ENCODE assay signal across 10 cellular contexts in genomic region chr19:8306235-8307054, GRCh38. TPM values are rescaled to one million over a fixed set of nuclear protein-coding genes. Genes with fewer than 3 reads are reported as not detected.
DNase-seq lines count a peak whose midpoint lies in the region; ATAC-seq and TF ChIP-seq lines count a peak whose summit lies in the region.
"Had no signal": no experiment of that assay in that cellular context is flagged by ENCODE, and none has a peak within 500 bp of the region (broad histone marks: within the 10 kb centered on the region; RNA-seq: fewer than 3 reads in every experiment).

No MANE protein-coding gene starts in this region.

- H2AFZ ChIP-seq in Loucy (ENCODE audit: low read length) = no peak overlapping the region

- TF ChIP-seq POLR2A in breast epithelium (IDR thresholded peaks at IDR 0.05) = no peak

- H3K27ac Mint-ChIP-seq in CD14-positive monocyte = no peak overlapping the region
- H3K27ac Mint-ChIP-seq in natural killer cell treated with Interleukin-12 subunit alpha and Interleukin-12 subunit beta and Interleukin-15 and Interleukin-18, amount 100 ng/mL, for 72 hours = peak overlapping the region; percentile 68 to 86

- H3K79me2 ChIP-seq in Loucy (ENCODE audit: insufficient read depth, low read length) = peaks cover 51% of the 10 kb centered on the region

- no peak for ATAC-seq in natural killer cell treated with Interleukin-12 subunit alpha and Interleukin-12 subunit beta and Interleukin-15 and Interleukin-18, amount 100 ng/mL, for 72 hours
- ATAC-seq in GM21447 (IDR thresholded peaks at IDR 0.05; ENCODE audit: unreplicated experiment) (no peak), HG03135 (IDR thresholded peaks at IDR 0.05; ENCODE audit: unreplicated experiment) (no peak)

- H3K36me3 ChIP-seq in Loucy (ENCODE audit: insufficient read depth, low read length) = peaks cover 11% of the 10 kb centered on the region; the same call in 1 of the 2 replicates
- H3K36me3 ChIP-seq in breast epithelium = no peaks in the 10 kb centered on the region

- H3K9ac ChIP-seq in Loucy (ENCODE audit: low read depth, low read length, poor library complexity, severe bottlenecking) = peak overlapping the region; percentile 83

- no peak for TF ChIP-seq CTCF in CD14-positive monocyte (IDR thresholded peaks at IDR 0.05)
- no peak for TF ChIP-seq CTCF in Loucy (conservative IDR thresholded peaks at IDR 0.05; ENCODE audit: low read length)
- no peak for TF ChIP-seq CTCF in breast epithelium (IDR thresholded peaks at IDR 0.05)

- H3K27me3 ChIP-seq in Loucy (ENCODE audit: insufficient read depth, low read length, poor library complexity, severe bottlenecking) (no peaks in the 10 kb centered on the region), breast epithelium (no peaks in the 10 kb centered on the region)
- H3K27me3 ChIP-seq: dorsolateral prefrontal cortex had no signal

- intact Hi-C loops in CD14-positive monocyte (cut with micrococcal nuclease) (no loop called here), breast epithelium (cut with DNase I; ENCODE audit: low total_unique reads) (no loop called here)

- peak overlapping the region in 1 of 2 donors; percentile 51 for H3K27ac ChIP-seq in breast epithelium

- H3K4me3 Mint-ChIP-seq in CD14-positive monocyte = peak overlapping the region in 1 of 2 donors; percentile 59
- H3K4me3 Mint-ChIP-seq in natural killer cell treated with Interleukin-12 subunit alpha and Interleukin-12 subunit beta and Interleukin-15 and Interleukin-18, amount 100 ng/mL, for 72 hours = peak overlapping the region; percentile 79

- H3K4me1 ChIP-seq in Loucy (ENCODE audit: insufficient read depth, low read length, poor library complexity, severe bottlenecking) (peaks cover 20% of the 10 kb centered on the region), breast epithelium (peaks cover 3 to 9% of the 10 kb centered on the region in 2 donors)
- H3K4me1 ChIP-seq: HAP-1 had no signal

- H3K4me1 Mint-ChIP-seq in CD14-positive monocyte = peaks cover 23% of the 10 kb centered on the region
- H3K4me1 Mint-ChIP-seq in natural killer cell treated with Interleukin-12 subunit alpha and Interleukin-12 subunit beta and Interleukin-15 and Interleukin-18, amount 100 ng/mL, for 72 hours (ENCODE audit: low read depth in 2 of 2) = peaks cover 25 to 27% of the 10 kb centered on the region in 2 donors

- peak overlapping the region; percentile 87 for H3K4me2 ChIP-seq in Loucy (ENCODE audit: low read depth, low read length, poor library complexity, severe bottlenecking)

- H3K9me2 ChIP-seq in Loucy (replicated peaks; ENCODE audit: low read depth, low read length) = no peaks in the 10 kb centered on the region

- peaks cover 26 to 62% (median 36%) of the 10 kb centered on the region in 3 donors for H3K27me3 Mint-ChIP-seq in CD14-positive monocyte (ENCODE audit: low read depth in 3 of 3)
- H3K27me3 Mint-ChIP-seq in natural killer cell treated with Interleukin-12 subunit alpha and Interleukin-12 subunit beta and Interleukin-15 and Interleukin-18, amount 100 ng/mL, for 72 hours = no peaks in the 10 kb centered on the region

- H4K20me1 ChIP-seq in Loucy (ENCODE audit: insufficient read depth, low read length, poor library complexity, severe bottlenecking) = peaks cover 8% of the 10 kb centered on the region

- H3F3A ChIP-seq in Loucy (ENCODE audit: low read depth) = no peaks in the 10 kb centered on the region

- H3K36me3 Mint-ChIP-seq in CD14-positive monocyte = peaks cover 20 to 35% of the 10 kb centered on the region in 2 donors
- no peaks in the 10 kb centered on the region for H3K36me3 Mint-ChIP-seq in natural killer cell treated with Interleukin-12 subunit alpha and Interleukin-12 subunit beta and Interleukin-15 and Interleukin-18, amount 100 ng/mL, for 72 hours

- DNase-seq in CD14-positive monocyte (ENCODE audit: low spot score) (peak; percentile 38), breast epithelium (ENCODE audit: low spot score in 2 of 2) (peak; percentile 15 to 51), NCI-H524 treated with DMSO at 0.1 percent for 48 hours (lab: John Stamatoyannopoulos, UW) (no peak), H4 (ENCODE audit: low spot score) (no peak)
- DNase-seq in natural killer cell treated with Interleukin-12 subunit alpha and Interleukin-12 subunit beta and Interleukin-15 and Interleukin-18, amount 100 ng/mL, for 72 hours (ENCODE audit: low spot score) = no peak

- no peaks in the 10 kb centered on the region for H3K9me3 ChIP-seq in Loucy (ENCODE audit: insufficient read depth, low read depth, low read length)
- H3K9me3 ChIP-seq in breast epithelium = no peaks in the 10 kb centered on the region
- H3K9me3 ChIP-seq: HAP-1 had no signal

- peaks cover 0 to 3% (median 0%) of the 10 kb centered on the region in 7 donors for H3K9me3 Mint-ChIP-seq in CD14-positive monocyte
- H3K9me3 Mint-ChIP-seq in natural killer cell treated with Interleukin-12 subunit alpha and Interleukin-12 subunit beta and Interleukin-15 and Interleukin-18, amount 100 ng/mL, for 72 hours = no peaks in the 10 kb centered on the region

- H3K4me3 ChIP-seq in Loucy (ENCODE audit: low read length, poor library complexity, severe bottlenecking) (peak overlapping the region; percentile 92), breast epithelium (peak overlapping the region in 2 of 3 donors; percentile 4 to 36)
- H3K4me3 ChIP-seq: HAP-1 had no signal

RNA-seq across cellular contexts. Expression of gene CD320, which starts 1.7 kb away (rescaled TPM):
- polyA plus RNA-seq in CD14-positive monocyte = 1 to 10 TPM in 1 of 2 donors, under 1 TPM in 1; 0.72 to 1.0 TPM
- total RNA-seq in breast epithelium = 10 to 100 TPM; 26.9 to 98.6 (median 30.9) TPM
- total RNA-seq in natural killer cell treated with Interleukin-12 subunit alpha and Interleukin-12 subunit beta and Interleukin-15 and Interleukin-18, amount 100 ng/mL, for 72 hours = 100 to 1,000 TPM in 1 of 2 donors, 10 to 100 TPM in 1; 45.2 to 110 TPM
- 210 and 214 TPM in 2 replicates for total RNA-seq in H4 (2014; rRNA removed; shearing (Covaris generic))

RNA-seq across cellular contexts. Expression of gene NDUFA7, which starts 14.7 kb away (rescaled TPM):
- 100 to 1,000 TPM; 133 to 153 TPM for polyA plus RNA-seq in CD14-positive monocyte
- 10 to 100 TPM; 23.2 to 27.5 (median 25.8) TPM for total RNA-seq in breast epithelium
- 10 to 100 TPM; 31.2 to 42.2 TPM for total RNA-seq in natural killer cell treated with Interleukin-12 subunit alpha and Interleukin-12 subunit beta and Interleukin-15 and Interleukin-18, amount 100 ng/mL, for 72 hours
- total RNA-seq in H4 (2014; rRNA removed; shearing (Covaris generic)) = 57.7 and 71.5 TPM in 2 replicates

RNA-seq across cellular contexts. Expression of gene RPS28, which starts 14.9 kb away (rescaled TPM):
- polyA plus RNA-seq in CD14-positive monocyte = 1,000 to 10,000 TPM in 1 of 2 donors, 100 to 1,000 TPM in 1; 984 to 1,104 TPM
- 1,000 to 10,000 TPM in 1 of 3 donors, 100 to 1,000 TPM in 2; 676 to 1,337 (median 789) TPM for total RNA-seq in breast epithelium
- total RNA-seq in natural killer cell treated with Interleukin-12 subunit alpha and Interleukin-12 subunit beta and Interleukin-15 and Interleukin-18, amount 100 ng/mL, for 72 hours = 1,000 to 10,000 TPM; 1,268 to 1,635 TPM
- 318 and 344 TPM in 2 replicates for total RNA-seq in H4 (2014; rRNA removed; shearing (Covaris generic))

RNA-seq across cellular contexts. Expression of gene KANK3, which starts 36.6 kb away (rescaled TPM):
- not detected for polyA plus RNA-seq in CD14-positive monocyte
- total RNA-seq in breast epithelium = 10 to 100 TPM in 1 of 3 donors, 1 to 10 TPM in 2; 5.6 to 26.2 (median 7.8) TPM
- 1 to 10 TPM; 1.5 to 4.4 TPM for total RNA-seq in natural killer cell treated with Interleukin-12 subunit alpha and Interleukin-12 subunit beta and Interleukin-15 and Interleukin-18, amount 100 ng/mL, for 72 hours
- total RNA-seq in H4 (2014; rRNA removed; shearing (Covaris generic)) = 0.04 and 0.12 TPM in 2 replicates

RNA-seq across cellular contexts. Expression of gene ANGPTL4, which starts 57.5 kb away (rescaled TPM):
- polyA plus RNA-seq in CD14-positive monocyte = not detected
- 100 to 1,000 TPM in 2 of 3 donors, 10 to 100 TPM in 1; 90.9 to 186 (median 118) TPM for total RNA-seq in breast epithelium
- 1 to 10 TPM in 1 of 2 donors, not detected in 1; 1.8 TPM for total RNA-seq in natural killer cell treated with Interleukin-12 subunit alpha and Interleukin-12 subunit beta and Interleukin-15 and Interleukin-18, amount 100 ng/mL, for 72 hours
- 0.19 TPM in 1 of 2 replicates, not detected in the other for total RNA-seq in H4 (2014; rRNA removed; shearing (Covaris generic))

Comparison
In these comparisons a context has a peak if more than half of its experiments do, and no peak if none do; other contexts are left out.
1. DNase-seq: peak in CD14-positive monocyte (single experiment) and breast epithelium (2 of 2); none in natural killer cell treated with Interleukin-12 subunit alpha and Interleukin-12 subunit beta and Interleukin-15 and Interleukin-18, amount 100 ng/mL, for 72 hours (single experiment), NCI-H524 treated with DMSO at 0.1 percent for 48 hours (single experiment) and H4 (single experiment).
2. H3K27ac Mint-ChIP-seq: peak in natural killer cell treated with Interleukin-12 subunit alpha and Interleukin-12 subunit beta and Interleukin-15 and Interleukin-18, amount 100 ng/mL, for 72 hours (2 of 2); none in CD14-positive monocyte (0 of 7).